ENCODE assay signal across 1 cellular context in the genomic region with DNA sequence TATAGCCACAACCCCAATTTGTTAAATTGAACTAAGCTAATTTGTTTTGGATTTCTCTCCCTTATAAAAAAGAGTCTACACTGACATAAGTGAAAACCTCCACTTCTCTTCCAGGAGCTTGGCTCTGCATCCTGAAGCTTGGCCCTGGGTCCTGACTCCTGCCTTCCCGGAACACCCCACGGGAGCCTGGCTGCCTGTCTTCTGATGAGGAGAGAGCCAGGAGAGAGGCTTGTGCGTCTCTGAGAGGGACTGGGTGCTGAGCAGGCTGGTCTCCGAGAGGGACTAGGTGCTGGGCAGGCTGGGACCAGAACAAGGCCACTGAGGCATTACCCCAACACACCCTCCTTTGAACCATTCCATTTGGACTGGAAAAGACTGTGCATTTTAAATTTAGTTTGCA.
TF ChIP-seq lines count a peak whose summit lies in the region.

No MANE protein-coding gene starts in this region.

TF ChIP-seq in K562, 482 proteins besides CTCF, POLR2A, EP300 and RAD21:
- no peak for TF ChIP-seq CHCHD3 (CRISPR knock-in tag; IDR thresholded peaks at IDR 0.05)
- no peak for TF ChIP-seq ZNF217 (CRISPR knock-in tag; IDR thresholded peaks at IDR 0.05)
- 0 out of 2 replicates have a peak, but pooled peaks have one; percentile 21 for TF ChIP-seq IRF1 (CRISPR knock-in tag; IDR thresholded peaks at IDR 0.05; ENCODE audit: borderline replicate concordance)
- 0 out of 2 replicates have a peak, but pooled peaks have one; percentile 3 for TF ChIP-seq PKNOX1 (IDR thresholded peaks at IDR 0.05)
- TF ChIP-seq CBFB (CRISPR knock-in tag; IDR thresholded peaks at IDR 0.05): peak; percentile 33; the same call in 1 of the 2 replicates
- TF ChIP-seq YY1 (IDR thresholded peaks at IDR 0.05; ENCODE audit: borderline replicate concordance in 1 of 3, control insufficient read depth in 1 of 3, extremely low read depth in 1 of 3, insufficient read depth in 3 of 3, insufficient read length in 1 of 3, insufficient replicate concordance in 2 of 3, low read depth in 1 of 3, low read length in 2 of 3): no peak
- TF ChIP-seq ZNF212 (CRISPR knock-in tag; IDR thresholded peaks at IDR 0.05): no peak
- TF ChIP-seq RBM17 (IDR thresholded peaks at IDR 0.05; ENCODE audit: borderline replicate concordance, low read depth, low read length): no peak
- TF ChIP-seq SMAD3 (CRISPR knock-in tag; conservative IDR thresholded peaks at IDR 0.05): no peak
- no peak for TF ChIP-seq ZNF23 (CRISPR knock-in tag; IDR thresholded peaks at IDR 0.05)
- TF ChIP-seq ZNF79 (CRISPR knock-in tag; IDR thresholded peaks at IDR 0.05; ENCODE audit: low read depth): no peak
- no peak for TF ChIP-seq CHD2 (IDR thresholded peaks at IDR 0.05; ENCODE audit: low read depth, low read length)
